1 cellular context compared by ENCODE assay signal in genomic region chr15:45200799-45201556, GRCh38.
TF ChIP-seq lines count a peak whose summit lies in the region.

No MANE protein-coding gene starts in this region.

TF ChIP-seq in Ishikawa, 13 proteins besides CTCF, POLR2A, EP300 and RAD21 (continued from another document):
- TF ChIP-seq, protein P1, sequence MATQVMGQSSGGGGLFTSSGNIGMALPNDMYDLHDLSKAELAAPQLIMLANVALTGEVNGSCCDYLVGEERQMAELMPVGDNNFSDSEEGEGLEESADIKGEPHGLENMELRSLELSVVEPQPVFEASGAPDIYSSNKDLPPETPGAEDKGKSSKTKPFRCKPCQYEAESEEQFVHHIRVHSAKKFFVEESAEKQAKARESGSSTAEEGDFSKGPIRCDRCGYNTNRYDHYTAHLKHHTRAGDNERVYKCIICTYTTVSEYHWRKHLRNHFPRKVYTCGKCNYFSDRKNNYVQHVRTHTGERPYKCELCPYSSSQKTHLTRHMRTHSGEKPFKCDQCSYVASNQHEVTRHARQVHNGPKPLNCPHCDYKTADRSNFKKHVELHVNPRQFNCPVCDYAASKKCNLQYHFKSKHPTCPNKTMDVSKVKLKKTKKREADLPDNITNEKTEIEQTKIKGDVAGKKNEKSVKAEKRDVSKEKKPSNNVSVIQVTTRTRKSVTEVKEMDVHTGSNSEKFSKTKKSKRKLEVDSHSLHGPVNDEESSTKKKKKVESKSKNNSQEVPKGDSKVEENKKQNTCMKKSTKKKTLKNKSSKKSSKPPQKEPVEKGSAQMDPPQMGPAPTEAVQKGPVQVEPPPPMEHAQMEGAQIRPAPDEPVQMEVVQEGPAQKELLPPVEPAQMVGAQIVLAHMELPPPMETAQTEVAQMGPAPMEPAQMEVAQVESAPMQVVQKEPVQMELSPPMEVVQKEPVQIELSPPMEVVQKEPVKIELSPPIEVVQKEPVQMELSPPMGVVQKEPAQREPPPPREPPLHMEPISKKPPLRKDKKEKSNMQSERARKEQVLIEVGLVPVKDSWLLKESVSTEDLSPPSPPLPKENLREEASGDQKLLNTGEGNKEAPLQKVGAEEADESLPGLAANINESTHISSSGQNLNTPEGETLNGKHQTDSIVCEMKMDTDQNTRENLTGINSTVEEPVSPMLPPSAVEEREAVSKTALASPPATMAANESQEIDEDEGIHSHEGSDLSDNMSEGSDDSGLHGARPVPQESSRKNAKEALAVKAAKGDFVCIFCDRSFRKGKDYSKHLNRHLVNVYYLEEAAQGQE (IDR thresholded peaks at IDR 0.05; ENCODE audit: low read depth), result no peak
- TF ChIP-seq, protein P2, sequence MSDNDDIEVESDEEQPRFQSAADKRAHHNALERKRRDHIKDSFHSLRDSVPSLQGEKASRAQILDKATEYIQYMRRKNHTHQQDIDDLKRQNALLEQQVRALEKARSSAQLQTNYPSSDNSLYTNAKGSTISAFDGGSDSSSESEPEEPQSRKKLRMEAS (IDR thresholded peaks at IDR 0.05), result peak; percentile 37; the same call in 1 of the 2 replicates
- TF ChIP-seq YY1 (IDR thresholded peaks at IDR 0.05; ENCODE audit: low read depth), result peak; percentile 87
- peak; percentile 90 for TF ChIP-seq TEAD4 (IDR thresholded peaks at IDR 0.05)
- no peak for TF ChIP-seq NFIC (IDR thresholded peaks at IDR 0.05)
- peak; percentile 25; the same call in 1 of the 2 replicates for TF ChIP-seq TCF12 (IDR thresholded peaks at IDR 0.05; ENCODE audit: low read depth)
- TF ChIP-seq FOXM1 (IDR thresholded peaks at IDR 0.05; ENCODE audit: borderline replicate concordance, low read depth), result no peak
